ENCODE assay signal across 1 cellular context in genomic region chr14:50063876-50064420, GRCh38.
TF ChIP-seq lines count a peak whose summit lies in the region.

No MANE protein-coding gene starts in this region.

TF ChIP-seq in H1, 55 proteins besides CTCF, POLR2A, EP300 and RAD21 (continued from another document):
- no peak for TF ChIP-seq USF2 (IDR thresholded peaks at IDR 0.05; ENCODE audit: low read length)
- TF ChIP-seq HDAC2 (IDR thresholded peaks at IDR 0.05; ENCODE audit: borderline replicate concordance in 1 of 2, low read depth in 2 of 2, low read length in 2 of 2) = no peak
